ENCODE assay signal across 8 cellular contexts in the genomic region with DNA sequence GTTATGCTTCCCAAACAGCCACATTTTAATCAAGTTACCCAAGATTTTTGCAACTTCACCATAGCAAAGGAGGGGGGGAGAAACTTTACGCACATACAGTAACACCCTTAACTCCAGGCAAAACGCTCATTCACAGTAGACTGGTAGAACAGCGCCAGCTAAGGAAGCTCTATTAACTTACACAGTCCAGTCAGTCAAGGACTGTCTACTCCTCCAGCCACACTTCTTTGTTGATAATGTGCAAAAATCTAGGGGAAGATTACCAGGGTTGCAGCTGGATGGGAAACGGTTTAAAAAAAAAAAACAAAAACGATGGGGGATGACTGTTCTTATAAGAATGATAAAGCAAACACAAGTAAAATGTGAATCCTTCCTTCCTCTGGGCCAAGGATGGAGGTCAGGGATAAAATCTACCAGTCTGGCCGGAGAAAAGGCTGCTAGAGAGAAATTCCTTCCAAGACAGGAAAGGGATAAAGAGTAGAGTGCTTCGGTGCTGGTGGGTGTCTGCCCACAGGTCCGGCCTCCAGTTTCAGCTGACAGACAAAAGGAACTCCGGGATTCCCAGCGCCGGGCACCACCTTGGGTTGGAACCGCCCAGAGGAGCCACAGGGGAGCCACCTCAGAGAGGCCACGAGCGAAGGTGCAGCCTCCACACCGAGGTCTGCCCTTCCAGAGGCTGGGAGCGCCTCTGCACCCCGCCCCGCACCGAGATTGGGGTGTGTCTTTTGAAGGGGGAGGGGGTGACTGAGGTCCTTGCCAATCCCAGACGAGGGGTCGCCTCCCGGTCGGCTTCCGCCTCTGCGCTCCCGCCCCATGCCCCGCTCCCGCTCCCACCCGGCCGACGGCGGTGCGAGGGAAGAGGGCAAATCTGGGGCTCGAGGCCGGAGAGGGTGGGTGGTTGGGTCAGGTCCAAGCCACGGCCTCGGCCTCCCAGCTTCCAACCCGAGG. TPM values are rescaled to one million over a fixed set of nuclear protein-coding genes. Genes with fewer than 3 reads are reported as not detected.
A peak's percentile ranks its signal among the peaks of the same experiment; 100 is the strongest.
DNase-seq lines count a peak whose midpoint lies in the region; ATAC-seq and TF ChIP-seq lines count a peak whose summit lies in the region.

No MANE protein-coding gene starts in this region.

- H3K4me3 Mint-ChIP-seq in endothelial cell (ENCODE audit: unreplicated experiment), result no peak overlapping the region

- peaks cover 13% of the 10 kb centered on the region for H3K36me3 Mint-ChIP-seq in endothelial cell (ENCODE audit: low read depth, unreplicated experiment)

- peak; percentile 44 for DNase-seq in AG09319 (ENCODE audit: extremely low read depth, low read depth)
- DNase-seq in NB4 (ENCODE audit: low read depth), result peak; percentile 80
- DNase-seq in SW480 (ENCODE audit: low spot score), result peak; percentile 55
- DNase-seq in endothelial cell (ENCODE audit: low spot score), result peak; percentile 69
- DNase-seq in medulla oblongata (ENCODE audit: extremely low spot score), result peak; percentile 84

- no peak overlapping the region for H3K27ac Mint-ChIP-seq in endothelial cell (ENCODE audit: unreplicated experiment)

- TF ChIP-seq POLR2A in NB4 (IDR thresholded peaks at IDR 0.05; ENCODE audit: extremely low read depth, insufficient read length), result peak; percentile 16

- H3K9me3 Mint-ChIP-seq in endothelial cell (ENCODE audit: unreplicated experiment), result no peaks in the 10 kb centered on the region

- H3K27ac ChIP-seq in temporal lobe (ENCODE audit: low read depth, low read length), result peak overlapping the region; percentile 81

- peak; percentile 32 for ATAC-seq in HG02642 (IDR thresholded peaks at IDR 0.05; ENCODE audit: poor library complexity, unreplicated experiment)

- peaks cover 20% of the 10 kb centered on the region for H3K4me1 Mint-ChIP-seq in endothelial cell (ENCODE audit: unreplicated experiment)

- peak; percentile 35 for TF ChIP-seq CTCF in AG09319 (IDR thresholded peaks at IDR 0.05; ENCODE audit: low read depth, low read length)
- TF ChIP-seq CTCF in GM12875 (IDR thresholded peaks at IDR 0.05; ENCODE audit: borderline replicate concordance, insufficient read depth, low read depth, low read length), result 0 out of 2 replicates have a peak, but pooled peaks have one; percentile 0
- peak; percentile 11 for TF ChIP-seq CTCF in NB4 (IDR thresholded peaks at IDR 0.05; ENCODE audit: low read depth, low read length)
- no peak for TF ChIP-seq CTCF in endothelial cell (IDR thresholded peaks at IDR 0.05; ENCODE audit: unreplicated experiment)

- H3K4me3 ChIP-seq in GM12875 (ENCODE audit: low read depth, low read length) (peak overlapping the region; percentile 61), NB4 (ENCODE audit: low read depth, low read length) (peak overlapping the region; percentile 71)

- H3K27me3 Mint-ChIP-seq in endothelial cell (ENCODE audit: unreplicated experiment), result peaks cover 10% of the 10 kb centered on the region

RNA-seq across cellular contexts. Expression of gene ANKRD50, which starts 0.8 kb away (rescaled TPM):
- total RNA-seq in endothelial cell (ENCODE audit: unreplicated experiment) (39.1 TPM), temporal lobe (99.6 TPM)

Comparison
In these comparisons a context has a peak if more than half of its experiments do, and no peak if none do; other contexts are left out.
1. Peak in every context shown above with its lines: DNase-seq, ATAC-seq, H3K4me3 ChIP-seq and H3K27ac ChIP-seq.